22 cellular contexts compared by ENCODE assay signal in genomic region chr7:50603288-50603687, GRCh38. TPM values are rescaled to one million over a fixed set of nuclear protein-coding genes. Genes with fewer than 3 reads are reported as not detected.
A peak's percentile ranks its signal among the peaks of the same experiment; 100 is the strongest.
DNase-seq lines count a peak whose midpoint lies in the region; ATAC-seq and TF ChIP-seq lines count a peak whose summit lies in the region.
"Had no signal": no experiment of that assay in that cellular context is flagged by ENCODE, and none has a peak within 500 bp of the region (broad histone marks: within the 10 kb centered on the region; RNA-seq: fewer than 3 reads in every experiment).

No MANE protein-coding gene starts in this region.

- H3K79me2 ChIP-seq in MM.1S (ENCODE audit: low read length) (no peaks in the 10 kb centered on the region), mammary epithelial cell (ENCODE audit: insufficient read depth, low read length) (no peaks in the 10 kb centered on the region)

- peak; percentile 24 for ATAC-seq in left lobe of liver
- ATAC-seq: HCT116, Panc1 had no signal

- no peak overlapping the region for H3K4me3 ChIP-seq in AG10803 (ENCODE audit: low read length)
- H3K4me3 ChIP-seq in HUES48 (ENCODE audit: low read depth, low read length): no peak overlapping the region
- no peak overlapping the region for H3K4me3 ChIP-seq in brain microvascular endothelial cell (ENCODE audit: low read depth, low read length)
- no peak overlapping the region for H3K4me3 ChIP-seq in MM.1S (ENCODE audit: low read length)
- H3K4me3 ChIP-seq in mammary epithelial cell (replicated peaks in 1 of 3; ENCODE audit: insufficient read depth in 1 of 3, low read depth in 2 of 3, low read length in 3 of 3): no peak overlapping the region
- H3K4me3 ChIP-seq: A549, SJCRH30 had no signal

- no peaks in the 10 kb centered on the region for H3K27me3 ChIP-seq in HUES48 (ENCODE audit: control insufficient read depth, insufficient read depth, low read length)
- no peaks in the 10 kb centered on the region for H3K27me3 ChIP-seq in brain microvascular endothelial cell (replicated peaks)
- H3K27me3 ChIP-seq in MM.1S (replicated peaks; ENCODE audit: insufficient read depth, low read length): no peaks in the 10 kb centered on the region
- H3K27me3 ChIP-seq in mammary epithelial cell (ENCODE audit: insufficient read depth, low read length): no peaks in the 10 kb centered on the region
- H3K27me3 ChIP-seq: BE2C had no signal

- intact Hi-C loops in mammary epithelial cell (cut with micrococcal nuclease): no loop called here

- no peaks in the 10 kb centered on the region for H3K9me3 ChIP-seq in HUES48 (ENCODE audit: control insufficient read depth, insufficient read depth, low read length)
- no peaks in the 10 kb centered on the region for H3K9me3 ChIP-seq in MM.1S (replicated peaks; ENCODE audit: insufficient read depth, low read length)
- no peaks in the 10 kb centered on the region for H3K9me3 ChIP-seq in mammary epithelial cell (replicated peaks; ENCODE audit: insufficient read depth, low read length)
- H3K9me3 ChIP-seq: A549, BE2C, SJCRH30 had no signal

- peak; percentile 4 for DNase-seq in AG10803 (ENCODE audit: low read depth)
- peak; percentile 4 for DNase-seq in brain microvascular endothelial cell
- DNase-seq in left lobe of liver (ENCODE audit: low spot score): no peak
- no peak for DNase-seq in SIG-M5 (lab: John Stamatoyannopoulos, UW)
- no peak for DNase-seq in MM.1S
- DNase-seq in mammary epithelial cell: no peak
- DNase-seq in iPS-NIHi7 (ENCODE audit: extremely low spot score): no peak
- DNase-seq: BE2C, DMS 273 treated with DMSO at 0.1 percent for 48 hours, GOT3, Kasumi-1, NCI-H1694 treated with DMSO at 0.1 percent for 48 hours, NCI-H2081 treated with DMSO at 0.1 percent for 48 hours, NCI-H2171 treated with DMSO at 0.1 percent for 48 hours, NCI-H446, NCI-H526 treated with DMSO at 0.1 percent for 48 hours, SJCRH30 had no signal

- H3F3A ChIP-seq in MM.1S (ENCODE audit: insufficient read depth, low read length): peaks cover 6% of the 10 kb centered on the region; the same call in 1 of the 2 replicates

- H2AFZ ChIP-seq in MM.1S (ENCODE audit: low read length) (no peak overlapping the region), mammary epithelial cell (ENCODE audit: low read depth, low read length) (no peak overlapping the region)

- no TSS peak for BruUV-seq in mammary epithelial cell (replicated peaks; lab: Mats Ljungman, UMichigan)

- TF ChIP-seq CTCF in AG10803 (conservative IDR thresholded peaks at IDR 0.05; ENCODE audit: low read length) (no peak), brain microvascular endothelial cell (IDR thresholded peaks at IDR 0.05; ENCODE audit: low read depth, low read length, missing control alignments) (no peak), MM.1S (IDR thresholded peaks at IDR 0.05; ENCODE audit: low read length) (no peak), mammary epithelial cell (conservative IDR thresholded peaks at IDR 0.05 in 1 of 2, IDR thresholded peaks at IDR 0.05 in 1 of 2; ENCODE audit: extremely low read depth in 1 of 2, insufficient read depth in 1 of 2, low read depth in 1 of 2, low read length in 2 of 2) (no peak)

- H3K36me3 ChIP-seq in HUES48 (ENCODE audit: control insufficient read depth, insufficient read depth, low read length) (peaks cover 88% of the 10 kb centered on the region), brain microvascular endothelial cell (replicated peaks) (peaks cover 41% of the 10 kb centered on the region), MM.1S (replicated peaks; ENCODE audit: insufficient read depth, low read length) (no peaks in the 10 kb centered on the region), mammary epithelial cell (ENCODE audit: insufficient read depth, low read length) (no peaks in the 10 kb centered on the region)
- H3K36me3 ChIP-seq: BE2C, SJCRH30 had no signal

- H3K9ac ChIP-seq in HUES48 (ENCODE audit: low read depth, low read length): no peak overlapping the region
- H3K9ac ChIP-seq in MM.1S (ENCODE audit: low read length): no peak overlapping the region
- H3K9ac ChIP-seq in mammary epithelial cell (ENCODE audit: insufficient read depth, low read length): no peak overlapping the region

- CTCF ChIA-PET in mammary epithelial cell (lab: Charles Lee; ENCODE audit: low non-redundant PET): no interaction called here

- H3K4me2 ChIP-seq in MM.1S (ENCODE audit: low read depth, low read length) (no peak overlapping the region), mammary epithelial cell (ENCODE audit: insufficient read depth, low read depth, low read length) (no peak overlapping the region)
- H3K4me2 ChIP-seq: A549 had no signal

- dilution Hi-C loops in mammary epithelial cell (cut with HindIII; ENCODE audit: low sequenced_read_pairs): no loop called here

- WGBS in mammary epithelial cell (ENCODE audit: low coverage, missing lambda C conversion rate): 72% methylated on average over 7 of the region's 7 CpGs

- in situ Hi-C loops in brain microvascular endothelial cell (cut with HindIII; ENCODE audit: low pct_ligation_motif_present, low sequenced_read_pairs): no loop called here
- in situ Hi-C loops in mammary epithelial cell (cut with MboI; ENCODE audit: low sequenced_read_pairs in 2 of 2): no loop called here

- no peaks in the 10 kb centered on the region for H4K20me1 ChIP-seq in MM.1S (ENCODE audit: insufficient read depth, low read length)
- no peaks in the 10 kb centered on the region for H4K20me1 ChIP-seq in mammary epithelial cell (ENCODE audit: insufficient read depth, low read length)

- peak overlapping the region; percentile 6 for H3K27ac ChIP-seq in HUES48 (ENCODE audit: low read depth, low read length)
- H3K27ac ChIP-seq in brain microvascular endothelial cell: no peak overlapping the region
- H3K27ac ChIP-seq in MM.1S (ENCODE audit: low read length): no peak overlapping the region
- H3K27ac ChIP-seq in mammary epithelial cell (ENCODE audit: insufficient read depth, low read depth, low read length): no peak overlapping the region
- H3K27ac ChIP-seq: A549, SJCRH30 had no signal

- no peaks in the 10 kb centered on the region for H3K9me2 ChIP-seq in MM.1S (replicated peaks; ENCODE audit: insufficient read depth, low read length)

- H3K4me1 ChIP-seq in HUES48 (ENCODE audit: control insufficient read depth, insufficient read depth, low read length) (peaks cover 10% of the 10 kb centered on the region), MM.1S (ENCODE audit: low read length) (peaks cover 5% of the 10 kb centered on the region; the same call in 1 of the 2 replicates), mammary epithelial cell (ENCODE audit: insufficient read depth, low read length) (no peaks in the 10 kb centered on the region)
- H3K4me1 ChIP-seq: A549, SJCRH30 had no signal

RNA-seq across cellular contexts. Expression of gene DDC, which starts 38.1 kb away (rescaled TPM):
- total RNA-seq in left lobe of liver: 48.6 TPM
- total RNA-seq in mammary epithelial cell: not detected
- polyA plus RNA-seq in mammary epithelial cell: not detected
- polyA minus RNA-seq in mammary epithelial cell: not detected
- total RNA-seq: G401, SJCRH30 had no signal

Comparison
In these comparisons a context has a peak if more than half of its experiments do, and no peak if none do; other contexts are left out.
1. DNase-seq: peak in AG10803 (single experiment) and brain microvascular endothelial cell (single experiment); none in left lobe of liver (single experiment), SIG-M5 (single experiment), MM.1S (single experiment), mammary epithelial cell (single experiment) and iPS-NIHi7 (single experiment).
2. RNA of gene DDC, which starts 38.1 kb away (total RNA-seq): 48.6 TPM in left lobe of liver (single experiment); not detected in mammary epithelial cell; every median in the first group is over 10 times any median in the second.